ENCODE assay signal across 8 cellular contexts in the genomic region with DNA sequence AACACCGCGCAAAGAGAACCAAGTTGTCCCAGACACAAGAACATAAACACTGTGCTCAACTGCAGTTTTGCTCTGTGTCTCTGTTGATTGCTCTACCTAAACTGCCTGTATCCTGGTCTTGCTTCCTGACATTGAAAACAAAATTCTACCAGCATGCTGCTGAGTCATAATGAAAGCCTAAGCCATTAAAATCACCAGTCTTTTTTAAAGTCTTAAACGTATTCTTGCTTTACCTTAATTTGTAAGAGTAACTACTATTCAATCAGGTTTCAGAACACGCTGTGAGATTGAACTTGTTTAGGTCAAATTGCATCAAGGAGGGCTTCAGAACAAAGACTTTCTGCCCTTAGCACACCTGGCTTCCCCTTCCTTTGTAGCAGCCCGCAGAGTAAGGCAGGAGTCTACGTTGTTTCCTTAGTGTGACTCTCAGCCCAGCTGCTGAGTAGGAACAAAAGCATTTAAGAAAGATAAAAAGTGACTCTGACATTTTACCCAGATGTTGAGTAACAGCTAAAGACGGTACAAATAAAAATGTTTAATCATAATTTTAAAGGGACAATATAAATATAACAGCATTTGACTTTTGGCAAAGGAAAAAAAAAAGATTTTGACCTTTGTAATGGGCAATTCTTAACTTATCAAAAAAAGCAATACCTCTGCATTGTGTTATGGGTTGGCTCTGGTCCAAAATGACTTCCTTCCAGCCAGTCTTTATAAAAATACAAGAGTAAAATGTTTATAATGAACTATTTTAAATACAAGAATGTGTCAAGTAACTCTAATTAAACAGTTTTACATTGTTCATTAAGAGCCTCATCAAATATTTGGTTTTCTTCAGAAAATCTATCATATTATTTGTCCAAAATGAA.
DNase-seq lines count a peak whose midpoint lies in the region; ATAC-seq and TF ChIP-seq lines count a peak whose summit lies in the region.

No MANE protein-coding gene starts in this region.

- H3K4me3 ChIP-seq in DND-41 (ENCODE audit: low read depth in 1 of 2, low read length in 2 of 2), result no peak overlapping the region
- H3K4me3 ChIP-seq in epithelial cell of proximal tubule (ENCODE audit: low read depth, low read length), result no peak overlapping the region
- H3K4me3 ChIP-seq in dorsolateral prefrontal cortex, result no peak overlapping the region

- no peaks in the 10 kb centered on the region for H3K36me3 ChIP-seq in DND-41 (ENCODE audit: insufficient read depth, low read length)

- H3K9me3 Mint-ChIP-seq in activated naive CD8-positive, alpha-beta T cell treated with anti-CD3 and anti-CD28 coated beads, Interleukin-2, amount 50 U/mL, for 24 hours, result peaks cover 5% of the 10 kb centered on the region

- H3K27ac ChIP-seq in DND-41 (ENCODE audit: low read length) (no peak overlapping the region), dorsolateral prefrontal cortex (no peak overlapping the region)

- no peak overlapping the region for H2AFZ ChIP-seq in DND-41 (ENCODE audit: low read depth, low read length)

- TF ChIP-seq CTCF in DND-41 (IDR thresholded peaks at IDR 0.05; ENCODE audit: borderline replicate concordance, extremely low read depth, low read length, poor library complexity, severe bottlenecking), result no peak
- no peak for TF ChIP-seq CTCF in epithelial cell of proximal tubule (conservative IDR thresholded peaks at IDR 0.05; ENCODE audit: low read depth, low read length)
- no peak for TF ChIP-seq CTCF in dorsolateral prefrontal cortex (IDR thresholded peaks at IDR 0.05 in 54 of 56, conservative IDR thresholded peaks at IDR 0.05 in 2 of 56; ENCODE audit: low read depth in 1 of 56, partially characterized antibody in 56 of 56)

- no peak overlapping the region for H3K27ac Mint-ChIP-seq in activated naive CD8-positive, alpha-beta T cell treated with anti-CD3 and anti-CD28 coated beads, Interleukin-2, amount 50 U/mL, for 24 hours

- no peaks in the 10 kb centered on the region for H3K79me2 ChIP-seq in DND-41 (ENCODE audit: insufficient read depth, low read length)

- H3K27me3 Mint-ChIP-seq in activated naive CD8-positive, alpha-beta T cell treated with anti-CD3 and anti-CD28 coated beads, Interleukin-2, amount 50 U/mL, for 24 hours, result no peaks in the 10 kb centered on the region

- no peaks in the 10 kb centered on the region for H3K27me3 ChIP-seq in DND-41 (ENCODE audit: insufficient read depth, low read length, poor library complexity)
- no peaks in the 10 kb centered on the region for H3K27me3 ChIP-seq in dorsolateral prefrontal cortex

- no peaks in the 10 kb centered on the region for H3K9me3 ChIP-seq in DND-41 (ENCODE audit: insufficient read depth, low read length, severe bottlenecking)

- ATAC-seq in DND-41 (ENCODE audit: insufficient read depth, low read depth) (no peak), GM21576 (IDR thresholded peaks at IDR 0.05; ENCODE audit: unreplicated experiment) (peak; percentile 71)
- no peak for ATAC-seq in activated naive CD8-positive, alpha-beta T cell treated with anti-CD3 and anti-CD28 coated beads, Interleukin-2, amount 50 U/mL, for 24 hours

- no peak overlapping the region for H3K9ac ChIP-seq in DND-41 (ENCODE audit: low read depth, low read length)

- H3K4me2 ChIP-seq in DND-41 (ENCODE audit: insufficient read depth, low read length), result no peak overlapping the region

- peak; percentile 4 for DNase-seq in DND-41
- peak; percentile 9 for DNase-seq in KG1 (lab: John Stamatoyannopoulos, UW)
- peak; percentile 31 for DNase-seq in epithelial cell of proximal tubule (ENCODE audit: low read depth)
- no peak for DNase-seq in dorsolateral prefrontal cortex
- DNase-seq in NCI-H1092 treated with DMSO at 0.1 percent for 48 hours (lab: John Stamatoyannopoulos, UW), result no peak
- no peak for DNase-seq in activated T-cell treated with anti-CD3 and anti-CD28 coated beads, Interleukin-2, amount 50 U/mL, for 1 hour
- no peak for DNase-seq in activated naive CD8-positive, alpha-beta T cell treated with anti-CD3 and anti-CD28 coated beads, Interleukin-2, amount 50 U/mL, for 24 hours

- H4K20me1 ChIP-seq in DND-41 (ENCODE audit: insufficient read depth, low read length), result no peaks in the 10 kb centered on the region

- no peaks in the 10 kb centered on the region for H3K4me1 Mint-ChIP-seq in activated naive CD8-positive, alpha-beta T cell treated with anti-CD3 and anti-CD28 coated beads, Interleukin-2, amount 50 U/mL, for 24 hours

- H3K36me3 Mint-ChIP-seq in activated naive CD8-positive, alpha-beta T cell treated with anti-CD3 and anti-CD28 coated beads, Interleukin-2, amount 50 U/mL, for 24 hours (ENCODE audit: low read depth), result no peaks in the 10 kb centered on the region

- intact Hi-C loops in dorsolateral prefrontal cortex (cut with DNase I), result no loop called here

- no peaks in the 10 kb centered on the region for H3K4me1 ChIP-seq in DND-41 (ENCODE audit: insufficient read depth, low read length)

- H3K4me3 Mint-ChIP-seq in activated naive CD8-positive, alpha-beta T cell treated with anti-CD3 and anti-CD28 coated beads, Interleukin-2, amount 50 U/mL, for 24 hours, result no peak overlapping the region

Comparison
In these comparisons a context has a peak if more than half of its experiments do, and no peak if none do; other contexts are left out.
1. DNase-seq: peak in DND-41 (single experiment), KG1 (single experiment) and epithelial cell of proximal tubule (single experiment); none in dorsolateral prefrontal cortex (0 of 10), NCI-H1092 treated with DMSO at 0.1 percent for 48 hours (single experiment), activated T-cell treated with anti-CD3 and anti-CD28 coated beads, Interleukin-2, amount 50 U/mL, for 1 hour (single experiment) and activated naive CD8-positive, alpha-beta T cell treated with anti-CD3 and anti-CD28 coated beads, Interleukin-2, amount 50 U/mL, for 24 hours (single experiment).